ENCODE assay signal across 1 cellular context in the genomic region with DNA sequence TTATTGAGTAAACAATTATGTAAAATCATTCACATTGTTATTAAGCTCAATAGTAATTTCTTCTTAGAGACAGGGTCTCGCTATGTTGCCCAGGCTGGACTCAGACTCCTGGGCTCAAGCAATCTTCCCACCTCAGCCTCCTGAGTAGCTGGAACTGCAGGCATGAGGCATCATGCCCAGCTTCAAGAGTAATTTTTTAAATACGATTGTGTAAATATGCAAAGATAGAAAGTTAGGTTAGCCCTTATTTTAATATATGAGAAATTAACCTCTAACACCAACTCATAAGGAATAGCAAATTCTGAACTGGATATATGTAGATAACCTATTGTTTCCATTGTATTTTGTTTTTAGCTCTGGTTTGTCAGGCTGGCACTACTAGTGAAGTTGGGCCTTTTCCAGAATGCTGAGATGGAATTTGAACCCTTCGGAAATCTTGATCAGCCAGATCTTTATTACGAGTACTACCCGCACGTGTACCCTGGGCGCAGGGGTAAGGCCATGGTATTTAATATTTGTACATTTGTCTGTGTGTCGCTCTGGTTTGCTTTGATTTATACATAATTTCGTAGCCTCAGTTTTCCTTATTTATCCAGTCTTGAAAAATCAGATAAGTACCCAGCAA.
TF ChIP-seq lines count a peak whose summit lies in the region.

No MANE protein-coding gene starts in this region.

TF ChIP-seq in liver, 16 proteins besides CTCF, POLR2A, EP300 and RAD21:
- TF ChIP-seq GABPA (IDR thresholded peaks at IDR 0.05 in 1 of 2, conservative IDR thresholded peaks at IDR 0.05 in 1 of 2) (no peak), JUND (IDR thresholded peaks at IDR 0.05) (no peak), FOXA1 (IDR thresholded peaks at IDR 0.05) (no peak), SP1 (IDR thresholded peaks at IDR 0.05) (peak; percentile 24), HNF4A (conservative IDR thresholded peaks at IDR 0.05) (peak; percentile 45 to 56), FOXA2 (IDR thresholded peaks at IDR 0.05) (no peak), HNF4G (IDR thresholded peaks at IDR 0.05) (no peak), RXRA (IDR thresholded peaks at IDR 0.05) (peak in 1 of 2 donors; percentile 3), YY1 (IDR thresholded peaks at IDR 0.05) (no peak), TAF1 (conservative IDR thresholded peaks at IDR 0.05) (no peak), NR2F2 (IDR thresholded peaks at IDR 0.05) (no peak), EGR1 (IDR thresholded peaks at IDR 0.05; ENCODE audit: low read depth in 2 of 2) (no peak)
- TF ChIP-seq, protein P1, sequence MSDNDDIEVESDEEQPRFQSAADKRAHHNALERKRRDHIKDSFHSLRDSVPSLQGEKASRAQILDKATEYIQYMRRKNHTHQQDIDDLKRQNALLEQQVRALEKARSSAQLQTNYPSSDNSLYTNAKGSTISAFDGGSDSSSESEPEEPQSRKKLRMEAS (IDR thresholded peaks at IDR 0.05), result no peak
- TF ChIP-seq, protein P2, sequence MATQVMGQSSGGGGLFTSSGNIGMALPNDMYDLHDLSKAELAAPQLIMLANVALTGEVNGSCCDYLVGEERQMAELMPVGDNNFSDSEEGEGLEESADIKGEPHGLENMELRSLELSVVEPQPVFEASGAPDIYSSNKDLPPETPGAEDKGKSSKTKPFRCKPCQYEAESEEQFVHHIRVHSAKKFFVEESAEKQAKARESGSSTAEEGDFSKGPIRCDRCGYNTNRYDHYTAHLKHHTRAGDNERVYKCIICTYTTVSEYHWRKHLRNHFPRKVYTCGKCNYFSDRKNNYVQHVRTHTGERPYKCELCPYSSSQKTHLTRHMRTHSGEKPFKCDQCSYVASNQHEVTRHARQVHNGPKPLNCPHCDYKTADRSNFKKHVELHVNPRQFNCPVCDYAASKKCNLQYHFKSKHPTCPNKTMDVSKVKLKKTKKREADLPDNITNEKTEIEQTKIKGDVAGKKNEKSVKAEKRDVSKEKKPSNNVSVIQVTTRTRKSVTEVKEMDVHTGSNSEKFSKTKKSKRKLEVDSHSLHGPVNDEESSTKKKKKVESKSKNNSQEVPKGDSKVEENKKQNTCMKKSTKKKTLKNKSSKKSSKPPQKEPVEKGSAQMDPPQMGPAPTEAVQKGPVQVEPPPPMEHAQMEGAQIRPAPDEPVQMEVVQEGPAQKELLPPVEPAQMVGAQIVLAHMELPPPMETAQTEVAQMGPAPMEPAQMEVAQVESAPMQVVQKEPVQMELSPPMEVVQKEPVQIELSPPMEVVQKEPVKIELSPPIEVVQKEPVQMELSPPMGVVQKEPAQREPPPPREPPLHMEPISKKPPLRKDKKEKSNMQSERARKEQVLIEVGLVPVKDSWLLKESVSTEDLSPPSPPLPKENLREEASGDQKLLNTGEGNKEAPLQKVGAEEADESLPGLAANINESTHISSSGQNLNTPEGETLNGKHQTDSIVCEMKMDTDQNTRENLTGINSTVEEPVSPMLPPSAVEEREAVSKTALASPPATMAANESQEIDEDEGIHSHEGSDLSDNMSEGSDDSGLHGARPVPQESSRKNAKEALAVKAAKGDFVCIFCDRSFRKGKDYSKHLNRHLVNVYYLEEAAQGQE (IDR thresholded peaks at IDR 0.05), result no peak
- TF ChIP-seq, protein P3, sequence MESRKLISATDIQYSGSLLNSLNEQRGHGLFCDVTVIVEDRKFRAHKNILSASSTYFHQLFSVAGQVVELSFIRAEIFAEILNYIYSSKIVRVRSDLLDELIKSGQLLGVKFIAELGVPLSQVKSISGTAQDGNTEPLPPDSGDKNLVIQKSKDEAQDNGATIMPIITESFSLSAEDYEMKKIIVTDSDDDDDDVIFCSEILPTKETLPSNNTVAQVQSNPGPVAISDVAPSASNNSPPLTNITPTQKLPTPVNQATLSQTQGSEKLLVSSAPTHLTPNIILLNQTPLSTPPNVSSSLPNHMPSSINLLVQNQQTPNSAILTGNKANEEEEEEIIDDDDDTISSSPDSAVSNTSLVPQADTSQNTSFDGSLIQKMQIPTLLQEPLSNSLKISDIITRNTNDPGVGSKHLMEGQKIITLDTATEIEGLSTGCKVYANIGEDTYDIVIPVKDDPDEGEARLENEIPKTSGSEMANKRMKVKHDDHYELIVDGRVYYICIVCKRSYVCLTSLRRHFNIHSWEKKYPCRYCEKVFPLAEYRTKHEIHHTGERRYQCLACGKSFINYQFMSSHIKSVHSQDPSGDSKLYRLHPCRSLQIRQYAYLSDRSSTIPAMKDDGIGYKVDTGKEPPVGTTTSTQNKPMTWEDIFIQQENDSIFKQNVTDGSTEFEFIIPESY (IDR thresholded peaks at IDR 0.05), result no peak
- TF ChIP-seq, protein P4, sequence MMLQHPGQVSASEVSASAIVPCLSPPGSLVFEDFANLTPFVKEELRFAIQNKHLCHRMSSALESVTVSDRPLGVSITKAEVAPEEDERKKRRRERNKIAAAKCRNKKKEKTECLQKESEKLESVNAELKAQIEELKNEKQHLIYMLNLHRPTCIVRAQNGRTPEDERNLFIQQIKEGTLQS (IDR thresholded peaks at IDR 0.05), result no peak
